In the genomic region with DNA sequence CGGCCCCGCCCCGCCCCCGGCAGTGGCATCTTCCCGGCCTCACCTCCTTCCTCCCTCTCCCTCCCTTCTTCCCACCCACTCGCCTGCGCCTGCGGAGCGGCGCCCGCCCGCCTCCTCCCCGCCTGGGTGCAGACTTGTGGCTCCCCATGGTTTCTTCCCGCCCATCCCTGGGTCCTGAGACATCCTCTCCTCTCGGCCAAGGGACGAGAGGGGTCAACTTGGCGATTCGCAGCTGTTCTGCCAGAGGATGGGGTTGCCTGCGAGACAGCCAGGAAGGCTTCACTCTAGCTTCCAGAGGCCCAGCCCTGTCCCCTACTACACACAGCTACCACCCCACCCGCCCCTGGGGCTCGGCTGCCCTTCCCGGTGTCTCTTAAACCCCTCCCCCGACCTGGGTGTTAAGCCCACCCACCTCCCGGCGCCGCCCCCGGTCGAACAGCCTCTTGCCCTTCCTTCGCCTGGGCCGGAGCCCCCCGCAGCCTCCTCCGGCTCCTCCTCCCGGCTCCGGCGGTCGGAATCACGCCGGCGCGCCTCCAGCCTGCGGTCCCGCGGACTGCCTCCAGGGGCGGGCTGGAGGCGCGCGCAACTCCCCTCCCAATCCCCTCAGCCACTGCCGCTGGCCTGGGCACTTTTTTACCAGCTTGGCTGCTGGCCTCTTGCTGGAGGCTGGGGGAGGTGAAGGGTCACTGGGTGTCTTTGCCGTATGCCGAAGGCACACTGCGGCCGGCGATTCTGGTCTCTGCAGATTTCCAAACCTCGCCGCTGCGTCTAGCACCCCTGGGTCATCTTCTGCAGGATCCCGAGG, we compare ENCODE assay signal across 8 cellular contexts. TPM values are rescaled to one million over a fixed set of nuclear protein-coding genes. Genes with fewer than 3 reads are reported as not detected.
A peak's percentile ranks its signal among the peaks of the same experiment; 100 is the strongest.
DNase-seq lines count a peak whose midpoint lies in the region; ATAC-seq and TF ChIP-seq lines count a peak whose summit lies in the region.

No MANE protein-coding gene starts in this region.

- peaks cover 52 to 61% (median 56%) of the 10 kb centered on the region in 3 donors for H3K4me1 Mint-ChIP-seq in CD8-positive, alpha-beta memory T cell

- peak overlapping the region; percentile 94 to 99 (median 98) for H3K4me3 Mint-ChIP-seq in CD8-positive, alpha-beta memory T cell

- peak; percentile 40 for ATAC-seq in GM19467 (IDR thresholded peaks at IDR 0.05; ENCODE audit: unreplicated experiment)

- H3K27me3 Mint-ChIP-seq in CD8-positive, alpha-beta memory T cell: peaks cover 0 to 7% of the 10 kb centered on the region in 2 donors

- peak; percentile 49 for TF ChIP-seq CTCF in OCI-LY3 (IDR thresholded peaks at IDR 0.05; ENCODE audit: low read depth, low read length)
- TF ChIP-seq CTCF in epithelial cell of proximal tubule (conservative IDR thresholded peaks at IDR 0.05; ENCODE audit: low read depth, low read length): peak; percentile 65

- peaks cover 56% of the 10 kb centered on the region for H3K4me1 ChIP-seq in CD8-positive, alpha-beta memory T cell (ENCODE audit: insufficient read depth, low read length)
- H3K4me1 ChIP-seq in OCI-LY3 (ENCODE audit: low read length) (peaks cover 25% of the 10 kb centered on the region), mucosa of rectum (ENCODE audit: control insufficient read depth in 2 of 2, insufficient read depth in 2 of 2, low read length in 2 of 2) (peaks cover 15 to 18% of the 10 kb centered on the region in 2 donors)

- peaks cover 38% of the 10 kb centered on the region for H4K20me1 ChIP-seq in OCI-LY3 (ENCODE audit: insufficient read depth, low read length)

- no peaks in the 10 kb centered on the region for H3K36me3 ChIP-seq in CD8-positive, alpha-beta memory T cell (ENCODE audit: insufficient read depth, low read length)
- H3K36me3 ChIP-seq in OCI-LY3 (replicated peaks; ENCODE audit: low read depth, low read length) (peaks cover 3% of the 10 kb centered on the region), mucosa of rectum (ENCODE audit: control insufficient read depth in 2 of 2, insufficient read depth in 2 of 2, low read length in 2 of 2) (peaks cover 0 to 3% of the 10 kb centered on the region in 2 donors)

- no peaks in the 10 kb centered on the region for H3K9me3 ChIP-seq in CD8-positive, alpha-beta memory T cell (ENCODE audit: low read length)
- H3K9me3 ChIP-seq in OCI-LY3 (ENCODE audit: insufficient read depth, low read length) (no peaks in the 10 kb centered on the region), mucosa of rectum (ENCODE audit: control insufficient read depth in 2 of 2, low read length in 2 of 2) (no peaks in the 10 kb centered on the region)

- H3K27ac Mint-ChIP-seq in CD8-positive, alpha-beta memory T cell: peak overlapping the region; percentile 80 to 99 (median 88)

- peak overlapping the region; percentile 90 for H3K4me3 ChIP-seq in CD8-positive, alpha-beta memory T cell (ENCODE audit: low read length)
- H3K4me3 ChIP-seq in OCI-LY3 (ENCODE audit: low read length): peak overlapping the region; percentile 97
- H3K4me3 ChIP-seq in epithelial cell of proximal tubule (ENCODE audit: low read depth, low read length): peak overlapping the region; percentile 82
- H3K4me3 ChIP-seq in mucosa of rectum (ENCODE audit: low read length in 2 of 2): peak overlapping the region; percentile 79 to 85

- peak overlapping the region; percentile 73 for H3K4me2 ChIP-seq in OCI-LY3 (ENCODE audit: low read length)

- H3K9ac ChIP-seq in OCI-LY3 (ENCODE audit: low read length) (peak overlapping the region; percentile 100), mucosa of rectum (ENCODE audit: low read depth in 1 of 2, low read length in 2 of 2) (peak overlapping the region; percentile 54 to 94)

- peaks cover 77% of the 10 kb centered on the region for H3K79me2 ChIP-seq in OCI-LY3 (ENCODE audit: low read length)

- H3K9me3 Mint-ChIP-seq in CD8-positive, alpha-beta memory T cell: no peaks in the 10 kb centered on the region

- peaks cover 0 to 36% (median 0%) of the 10 kb centered on the region in 3 donors for H3K36me3 Mint-ChIP-seq in CD8-positive, alpha-beta memory T cell

- peak overlapping the region; percentile 84 for H3K27ac ChIP-seq in CD8-positive, alpha-beta memory T cell (ENCODE audit: low read depth, low read length)
- peak overlapping the region; percentile 94 for H3K27ac ChIP-seq in OCI-LY3 (ENCODE audit: low read length)
- H3K27ac ChIP-seq in mucosa of rectum (ENCODE audit: low read depth in 2 of 2, low read length in 2 of 2): peak overlapping the region; percentile 98

- DNase-seq in CD8-positive, alpha-beta memory T cell: peak; percentile 66 to 80 (median 70)
- DNase-seq in HT1080 (ENCODE audit: low read depth): peak; percentile 88
- peak; percentile 76 for DNase-seq in activated T-cell treated with anti-CD3 and anti-CD28 coated beads for 48 hours (ENCODE audit: low read depth)
- DNase-seq in epithelial cell of proximal tubule (ENCODE audit: low read depth): no peak
- peak; percentile 86 for DNase-seq in stimulated activated CD8-positive, alpha-beta memory T cell treated with anti-CD3 and anti-CD28 coated beads, Interleukin-4, amount 100 ng/mL, for 48 hours

- POLR2A ChIA-PET in CD8-positive, alpha-beta memory T cell (lab: Charles Lee): interaction anchor here (1.1 to 6.2 kb wide), 6 partner anchors 28 to 351 kb away, joined by 3 to 73 read pairs (median 17); partner anchors contain the start of genes CDKL3, CDKN2AIPNL, SKP1 and UBE2B

- H3K27me3 ChIP-seq in CD8-positive, alpha-beta memory T cell (ENCODE audit: insufficient read depth, low read length, poor library complexity, severe bottlenecking): no peaks in the 10 kb centered on the region
- H3K27me3 ChIP-seq in OCI-LY3 (ENCODE audit: low read depth, low read length) (no peaks in the 10 kb centered on the region), mucosa of rectum (ENCODE audit: control insufficient read depth in 2 of 2, insufficient read depth in 2 of 2, low read length in 2 of 2) (no peaks in the 10 kb centered on the region)

- no peak overlapping the region for H2AFZ ChIP-seq in OCI-LY3 (ENCODE audit: low read depth, low read length)

- CTCF ChIA-PET in CD8-positive, alpha-beta memory T cell (lab: Charles Lee): interaction anchor here (0.6 to 3.7 kb wide), 34 partner anchors 10 to 340 kb away, joined by 3 to 14 read pairs (median 4); partner anchors contain the start of genes CDKN2AIPNL and UBE2B

RNA-seq across cellular contexts. Expression of gene JADE2, which starts 1.9 kb away (rescaled TPM):
- total RNA-seq in CD8-positive, alpha-beta memory T cell: 100 to 1,000 TPM; 105 to 107 TPM
- 47.1 TPM for polyA plus RNA-seq in CD8-positive, alpha-beta memory T cell
- 33.5 and 46.9 TPM in 2 replicates for total RNA-seq in HT1080 (2014; rRNA removed; shearing (Covaris generic))
- 14.7 and 16.3 TPM in 2 replicates for polyA plus RNA-seq in HT1080 (2015; cell fraction: cytosol; rRNA removed)
- 17.0 and 17.4 TPM in 2 replicates for polyA plus RNA-seq in HT1080 (2015; cell fraction: nucleus; rRNA removed)
- total RNA-seq in epithelial cell of proximal tubule: 20.3 and 21.6 TPM in 2 replicates
